1 cellular context compared by ENCODE assay signal in the genomic region with DNA sequence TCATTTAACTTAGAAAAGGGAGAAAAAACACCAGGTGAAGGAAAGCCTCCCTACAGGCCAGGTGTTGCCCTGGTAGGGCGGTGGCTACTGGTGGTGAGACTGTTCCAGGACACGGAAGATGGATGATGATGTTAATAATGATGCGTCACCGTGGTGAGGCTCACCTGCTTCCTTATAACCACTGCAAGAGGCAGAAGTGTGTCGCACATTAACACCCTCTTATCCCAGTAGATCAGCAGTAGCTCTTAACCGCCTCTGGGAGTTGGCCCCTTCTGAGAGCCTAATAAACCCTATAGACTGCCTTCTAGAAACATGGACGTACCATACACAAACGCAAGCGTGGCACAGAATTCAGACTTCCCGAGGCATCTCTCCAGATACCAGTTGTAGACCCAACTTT.
A peak's percentile ranks its signal among the peaks of the same experiment; 100 is the strongest.
TF ChIP-seq lines count a peak whose summit lies in the region.

No MANE protein-coding gene starts in this region.

TF ChIP-seq in K562, 482 proteins besides CTCF, POLR2A, EP300 and RAD21:
- no peak for TF ChIP-seq NFRKB (IDR thresholded peaks at IDR 0.05; ENCODE audit: low read depth)
- TF ChIP-seq CHD1 (IDR thresholded peaks at IDR 0.05; ENCODE audit: low read length) = no peak
- TF ChIP-seq POLR2AphosphoS5 (IDR thresholded peaks at IDR 0.05; ENCODE audit: control insufficient read depth, insufficient read depth, low read depth, low read length) = peak; percentile 16; the same call in 1 of the 2 replicates
- TF ChIP-seq FOS (IDR thresholded peaks at IDR 0.05; ENCODE audit: extremely low read depth, insufficient read length) = no peak
- TF ChIP-seq LEF1 (IDR thresholded peaks at IDR 0.05) = no peak
- TF ChIP-seq GTF2E2 (tag; IDR thresholded peaks at IDR 0.05) = no peak
